In genomic region chr18:36377626-36378025, GRCh38 we compare ENCODE assay signal across 27 cellular contexts.
"Had no signal": no experiment of that assay in that cellular context is flagged by ENCODE, and none has a peak within 500 bp of the region (broad histone marks: within the 10 kb centered on the region; RNA-seq: fewer than 3 reads in every experiment).

No MANE protein-coding gene starts in this region.

- H3K27ac ChIP-seq: body of pancreas, neutrophil, ovary, prostate gland, suprapubic skin, tibial nerve, vagina, VCaP had no signal

- H3K36me3 ChIP-seq: neutrophil, ovary, prostate gland, suprapubic skin, tibial nerve, vagina had no signal

- H3K36me3 Mint-ChIP-seq: activated CD8-positive, alpha-beta memory T cell treated with anti-CD3 and anti-CD28 coated beads, Interleukin-2, amount 10 ng/mL, durations not matched to agents 7 days and 5 days; activated naive CD4-positive, alpha-beta T cell treated with anti-CD3 and anti-CD28 coated beads, Interleukin-2, amount 10 ng/mL, durations not matched to agents 7 days and 5 days; naive thymus-derived CD8-positive, alpha-beta T cell had no signal

- H3K27ac Mint-ChIP-seq: activated CD4-positive, alpha-beta T cell treated with anti-CD3 and anti-CD28 coated beads, Interleukin-2, amount 10 ng/mL, durations not matched to agents 7 days and 5 days; activated CD8-positive, alpha-beta memory T cell treated with anti-CD3 and anti-CD28 coated beads, Interleukin-2, amount 10 ng/mL, durations not matched to agents 7 days and 5 days; activated CD8-positive, alpha-beta T cell treated with anti-CD3 and anti-CD28 coated beads for 36 hours; activated naive CD4-positive, alpha-beta T cell treated with anti-CD3 and anti-CD28 coated beads, Interleukin-2, amount 10 ng/mL, durations not matched to agents 7 days and 5 days; immature natural killer cell; naive thymus-derived CD8-positive, alpha-beta T cell; stimulated activated naive CD8-positive, alpha-beta T cell treated with anti-CD3 and anti-CD28 coated beads, Interleukin-15, Interleukin-2, amounts not matched to agents 100 ng/mL and 50 ng/mL, for 24 hours; T-helper 2 cell treated with Interferon-gamma antibody and Interleukin-4, amounts not matched to agents 5 μg/mL and 100 μg/mL, for 36 hours had no signal

- H3K4me3 Mint-ChIP-seq: activated CD4-positive, alpha-beta T cell treated with anti-CD3 and anti-CD28 coated beads, Interleukin-2, amount 10 ng/mL, durations not matched to agents 7 days and 5 days; activated CD8-positive, alpha-beta memory T cell treated with anti-CD3 and anti-CD28 coated beads, Interleukin-2, amount 10 ng/mL, durations not matched to agents 7 days and 5 days; activated CD8-positive, alpha-beta T cell treated with anti-CD3 and anti-CD28 coated beads for 36 hours; activated naive CD4-positive, alpha-beta T cell treated with anti-CD3 and anti-CD28 coated beads, Interleukin-2, amount 10 ng/mL, durations not matched to agents 7 days and 5 days; immature natural killer cell; naive thymus-derived CD8-positive, alpha-beta T cell; stimulated activated naive CD8-positive, alpha-beta T cell treated with anti-CD3 and anti-CD28 coated beads, Interleukin-15, Interleukin-2, amounts not matched to agents 100 ng/mL and 50 ng/mL, for 24 hours; T-helper 2 cell treated with Interferon-gamma antibody and Interleukin-4, amounts not matched to agents 5 μg/mL and 100 μg/mL, for 36 hours had no signal

- H3K9me3 ChIP-seq: body of pancreas, neutrophil, ovary, prostate gland, suprapubic skin, tibial nerve, vagina had no signal

- H3K4me3 ChIP-seq: body of pancreas, lung, ovary, prostate gland, suprapubic skin, tibial nerve, vagina had no signal

- ATAC-seq: activated CD8-positive, alpha-beta memory T cell treated with anti-CD3 and anti-CD28 coated beads, Interleukin-2, amount 10 ng/mL, durations not matched to agents 7 days and 5 days; activated CD8-positive, alpha-beta T cell treated with anti-CD3 and anti-CD28 coated beads for 36 hours; body of pancreas; left lobe of liver; naive thymus-derived CD8-positive, alpha-beta T cell had no signal

- H3K4me1 ChIP-seq: body of pancreas, prostate gland, suprapubic skin, tibial nerve, vagina had no signal

- H3K4me1 Mint-ChIP-seq: activated CD4-positive, alpha-beta T cell treated with anti-CD3 and anti-CD28 coated beads, Interleukin-2, amount 10 ng/mL, durations not matched to agents 7 days and 5 days; activated CD8-positive, alpha-beta memory T cell treated with anti-CD3 and anti-CD28 coated beads, Interleukin-2, amount 10 ng/mL, durations not matched to agents 7 days and 5 days; activated naive CD4-positive, alpha-beta T cell treated with anti-CD3 and anti-CD28 coated beads, Interleukin-2, amount 10 ng/mL, durations not matched to agents 7 days and 5 days; immature natural killer cell; naive thymus-derived CD8-positive, alpha-beta T cell had no signal

- H3K9me3 Mint-ChIP-seq: activated CD4-positive, alpha-beta T cell treated with anti-CD3 and anti-CD28 coated beads, Interleukin-2, amount 10 ng/mL, durations not matched to agents 7 days and 5 days; activated CD8-positive, alpha-beta T cell treated with anti-CD3 and anti-CD28 coated beads for 36 hours; activated naive CD4-positive, alpha-beta T cell treated with anti-CD3 and anti-CD28 coated beads, Interleukin-2, amount 10 ng/mL, durations not matched to agents 7 days and 5 days; naive thymus-derived CD8-positive, alpha-beta T cell; stimulated activated naive CD8-positive, alpha-beta T cell treated with anti-CD3 and anti-CD28 coated beads, Interleukin-15, Interleukin-2, amounts not matched to agents 100 ng/mL and 50 ng/mL, for 24 hours; T-helper 2 cell treated with Interferon-gamma antibody and Interleukin-4, amounts not matched to agents 5 μg/mL and 100 μg/mL, for 36 hours had no signal

- DNase-seq: activated CD4-positive, alpha-beta T cell treated with anti-CD3 and anti-CD28 coated beads, Interleukin-2, amount 10 ng/mL, durations not matched to agents 7 days and 5 days; activated CD4-positive, CD25-positive, alpha-beta regulatory T cell treated with anti-CD3 and anti-CD28 coated beads, Interleukin-2, amount 50 U/mL, for 72 hours; activated CD8-positive, alpha-beta memory T cell treated with anti-CD3 and anti-CD28 coated beads, Interleukin-2, amount 10 ng/mL, durations not matched to agents 7 days and 5 days; activated CD8-positive, alpha-beta T cell treated with anti-CD3 and anti-CD28 coated beads for 36 hours; activated effector memory CD4-positive, alpha-beta T cell treated with anti-CD3 and anti-CD28 coated beads, Interleukin-2, amount 50 U/mL, for 16 hours; activated naive CD4-positive, alpha-beta T cell treated with anti-CD3 and anti-CD28 coated beads, Interleukin-2, amount 10 ng/mL, durations not matched to agents 7 days and 5 days; activated T-cell treated with anti-CD3 and anti-CD28 coated beads for 4 hours; body of pancreas; central memory CD4-positive, alpha-beta T cell; dermis blood vessel endothelial cell; effector CD8-positive, alpha-beta T cell; erythroblast; foreskin fibroblast; immature natural killer cell; naive thymus-derived CD8-positive, alpha-beta T cell; ovary; stimulated activated CD4-positive, alpha-beta T cell treated with anti-CD3 and anti-CD28 coated beads, Interleukin-4, amount 100 ng/mL, for 24 hours had no signal

- H3K27me3 ChIP-seq: body of pancreas, ovary, suprapubic skin, tibial nerve, vagina had no signal
